In genomic region chr3:177538743-177539730, GRCh38 we compare ENCODE assay signal across 10 cellular contexts.
A peak's percentile ranks its signal among the peaks of the same experiment; 100 is the strongest.
DNase-seq lines count a peak whose midpoint lies in the region; ATAC-seq lines count a peak whose summit lies in the region.
"Had no signal": no experiment of that assay in that cellular context is flagged by ENCODE, and none has a peak within 500 bp of the region (broad histone marks: within the 10 kb centered on the region; RNA-seq: fewer than 3 reads in every experiment).

No MANE protein-coding gene starts in this region.

- H3K36me3 ChIP-seq in SK-N-MC (ENCODE audit: insufficient read depth, low read length), result no peaks in the 10 kb centered on the region
- H3K36me3 ChIP-seq in neuronal stem cell (replicated peaks in 1 of 2; ENCODE audit: control insufficient read depth in 2 of 2, insufficient read depth in 2 of 2, low read length in 2 of 2), result no peaks in the 10 kb centered on the region
- no peaks in the 10 kb centered on the region for H3K36me3 ChIP-seq in HAP-1 (replicated peaks)

- H3K9me3 ChIP-seq in SK-N-MC (ENCODE audit: low read depth, low read length), result no peaks in the 10 kb centered on the region
- no peaks in the 10 kb centered on the region for H3K9me3 ChIP-seq in neuronal stem cell (replicated peaks in 1 of 2; ENCODE audit: control insufficient read depth in 2 of 2, insufficient read depth in 1 of 2, low read depth in 1 of 2, low read length in 2 of 2)
- H3K9me3 ChIP-seq in HAP-1, result no peaks in the 10 kb centered on the region

- no CpG with 5 or more reads among the region's 9 CpGs for WGBS in neuronal stem cell (ENCODE audit: extremely low coverage in 2 of 2, insufficient read length in 2 of 2, insufficient replicate concordance in 1 of 2), 2 donors

- H4K8ac ChIP-seq in neuronal stem cell (ENCODE audit: low read depth, low read length), result no peak overlapping the region

- no peak overlapping the region for H2BK12ac ChIP-seq in neuronal stem cell (ENCODE audit: low read length)

- ATAC-seq in HG02938 (IDR thresholded peaks at IDR 0.05; ENCODE audit: unreplicated experiment), result peak; percentile 95

- H3K4me1 Mint-ChIP-seq in activated CD4-positive, alpha-beta T cell treated with anti-CD3 and anti-CD28 coated beads, Interleukin-2, amount 10 ng/mL, durations not matched to agents 24 days and 14 days, result peaks cover 22% of the 10 kb centered on the region

- H3K9ac ChIP-seq in SK-N-MC (ENCODE audit: insufficient read length), result no peak overlapping the region
- H3K9ac ChIP-seq in neuronal stem cell (ENCODE audit: low read depth, low read length, poor library complexity), result no peak overlapping the region

- DNase-seq in activated CD4-positive, alpha-beta T cell treated with anti-CD3 and anti-CD28 coated beads, Interleukin-2, amount 10 ng/mL, durations not matched to agents 24 days and 14 days, result peak; percentile 78
- DNase-seq in activated CD4-positive, alpha-beta T cell treated with anti-CD3 and anti-CD28 coated beads, Interleukin-2, amount 50 U/mL, for 1 hour, result no peak
- DNase-seq in SK-N-MC (ENCODE audit: low read depth, low spot score) (no peak), neuronal stem cell (ENCODE audit: low spot score) (no peak), HAP-1 (ENCODE audit: low spot score in 2 of 2) (no peak), GOT3 (lab: John Stamatoyannopoulos, UW) (no peak), hypothalamus (lab: John Stamatoyannopoulos, UW) (no peak)

- no peak overlapping the region for H4K91ac ChIP-seq in neuronal stem cell (ENCODE audit: low read depth, low read length, poor library complexity)

- peak overlapping the region; percentile 74 for H3K4me3 Mint-ChIP-seq in activated CD4-positive, alpha-beta T cell treated with anti-CD3 and anti-CD28 coated beads, Interleukin-2, amount 10 ng/mL, durations not matched to agents 24 days and 14 days

- H3K4me2 ChIP-seq in neuronal stem cell (ENCODE audit: insufficient read depth, low read length, poor library complexity, severe bottlenecking), result no peak overlapping the region

- H3K36me3 Mint-ChIP-seq in activated CD4-positive, alpha-beta T cell treated with anti-CD3 and anti-CD28 coated beads, Interleukin-2, amount 10 ng/mL, durations not matched to agents 24 days and 14 days (ENCODE audit: low read depth), result peaks cover 3% of the 10 kb centered on the region

- H3K23ac ChIP-seq in neuronal stem cell (ENCODE audit: low read depth, low read length, poor library complexity), result no peak overlapping the region

- H2BK120ac ChIP-seq in neuronal stem cell (ENCODE audit: low read depth, low read length), result no peak overlapping the region

- H3K27ac Mint-ChIP-seq in activated CD4-positive, alpha-beta T cell treated with anti-CD3 and anti-CD28 coated beads, Interleukin-2, amount 10 ng/mL, durations not matched to agents 24 days and 14 days, result peak overlapping the region; percentile 38

- H3K4me1 ChIP-seq in neuronal stem cell (ENCODE audit: control insufficient read depth in 2 of 2, insufficient read depth in 1 of 2, low read depth in 1 of 2, low read length in 2 of 2) (peaks cover 0 to 25% of the 10 kb centered on the region in 2 donors), HAP-1 (peaks cover 15% of the 10 kb centered on the region)

- H2AFZ ChIP-seq in neuronal stem cell (ENCODE audit: low read length), result peak overlapping the region; percentile 30

- H2BK15ac ChIP-seq in neuronal stem cell (ENCODE audit: low read length), result no peak overlapping the region

- H3K27me3 ChIP-seq in neuronal stem cell (ENCODE audit: control insufficient read depth in 3 of 3, insufficient read depth in 3 of 3, low read depth in 1 of 3, low read length in 3 of 3), result no peaks in the 10 kb centered on the region
- H3K27me3 ChIP-seq in HAP-1 (ENCODE audit: low read depth), result no peaks in the 10 kb centered on the region

- H3K4ac ChIP-seq in neuronal stem cell (ENCODE audit: low read length), result no peak overlapping the region

- no peaks in the 10 kb centered on the region for H3K27me3 Mint-ChIP-seq in activated CD4-positive, alpha-beta T cell treated with anti-CD3 and anti-CD28 coated beads, Interleukin-2, amount 10 ng/mL, durations not matched to agents 24 days and 14 days

- in situ Hi-C loops in HAP-1 (cut with MboI; ENCODE audit: low sequenced_read_pairs), result no loop called here

- H3K9me3 Mint-ChIP-seq in activated CD4-positive, alpha-beta T cell treated with anti-CD3 and anti-CD28 coated beads, Interleukin-2, amount 10 ng/mL, durations not matched to agents 24 days and 14 days, result peaks cover 8% of the 10 kb centered on the region

- no peak overlapping the region for H3K14ac ChIP-seq in neuronal stem cell (ENCODE audit: low read length)

- H2BK5ac ChIP-seq in neuronal stem cell (ENCODE audit: low read length), result no peak overlapping the region

- no peak overlapping the region for H3K18ac ChIP-seq in neuronal stem cell (ENCODE audit: low read length)

- H3K4me3 ChIP-seq in SK-N-MC (no peak overlapping the region), neuronal stem cell (ENCODE audit: low read length in 2 of 2) (no peak overlapping the region), HAP-1 (no peak overlapping the region)
- H3K4me3 ChIP-seq: lung had no signal

- H3K79me1 ChIP-seq in neuronal stem cell (ENCODE audit: low read depth, low read length), result no peaks in the 10 kb centered on the region

- no peak overlapping the region for H2AK5ac ChIP-seq in neuronal stem cell (ENCODE audit: low read depth, low read length)

- intact Hi-C loops in activated CD4-positive, alpha-beta T cell treated with anti-CD3 and anti-CD28 coated beads, Interleukin-2, amount 10 ng/mL, durations not matched to agents 24 days and 14 days (cut with micrococcal nuclease), result loop anchor here (5.0 kb wide), 1 partner anchor 58 kb away; no protein-coding TSS in a partner anchor

- H3K27ac ChIP-seq in SK-N-MC (peak overlapping the region; percentile 6; the same call in 1 of the 2 replicates), neuronal stem cell (replicated peaks; ENCODE audit: low read length) (no peak overlapping the region)
- H3K27ac ChIP-seq: C4-2B had no signal
